10 cellular contexts compared by ENCODE assay signal in the genomic region with DNA sequence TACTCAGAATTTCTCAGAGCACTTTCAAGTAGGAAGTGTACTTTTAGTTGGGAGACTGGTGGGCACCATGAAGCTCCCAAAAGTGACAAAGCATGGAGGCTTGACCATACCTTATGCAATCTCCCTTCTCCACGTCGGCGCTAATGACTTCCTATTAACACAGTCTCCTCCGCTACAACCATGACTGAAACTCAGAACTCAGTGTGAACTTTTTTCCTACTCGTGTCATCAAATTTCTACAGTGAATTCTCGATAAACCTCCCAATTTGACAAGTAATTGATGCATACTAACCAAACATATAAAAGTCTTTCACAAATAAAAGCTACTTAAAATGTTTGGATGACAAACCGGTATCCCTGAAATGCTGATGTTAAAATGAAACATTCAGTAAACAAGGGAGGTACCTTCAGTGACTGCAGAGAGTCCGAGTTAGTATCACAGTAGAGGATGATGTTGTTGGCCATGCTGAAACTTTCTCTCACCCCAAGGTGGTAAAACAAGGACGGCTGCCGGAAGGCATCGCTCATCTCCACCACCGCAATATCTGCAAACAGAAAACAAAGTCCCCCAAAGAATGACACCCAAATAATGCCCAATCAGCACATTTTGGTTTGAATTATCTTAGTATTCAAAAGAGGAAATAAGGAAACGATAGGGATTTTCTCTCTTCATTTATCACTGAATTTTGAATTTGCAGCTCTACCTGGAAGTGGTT.
DNase-seq lines count a peak whose midpoint lies in the region; ATAC-seq, FAIRE-seq and TF ChIP-seq lines count a peak whose summit lies in the region.
"Had no signal": no experiment of that assay in that cellular context is flagged by ENCODE, and none has a peak within 500 bp of the region (broad histone marks: within the 10 kb centered on the region; RNA-seq: fewer than 3 reads in every experiment).

No MANE protein-coding gene starts in this region.

- H3K27me3 ChIP-seq in ascending aorta, result no peaks in the 10 kb centered on the region

- H3K4me1 ChIP-seq in ascending aorta, result peaks cover 8 to 28% of the 10 kb centered on the region in 2 donors

- H3K9me3 ChIP-seq in ascending aorta, result peaks cover 0 to 11% of the 10 kb centered on the region in 2 donors

- TF ChIP-seq CTCF in ascending aorta (IDR thresholded peaks at IDR 0.05), result no peak

- intact Hi-C loops in ascending aorta (cut with DNase I), result no loop called here

- DNase-seq in GM12892 (ENCODE audit: insufficient read length), result no peak
- DNase-seq in inferior parietal cortex (ENCODE audit: extremely low spot score), result no peak
- DNase-seq in NCI-H510A (lab: John Stamatoyannopoulos, UW), result no peak
- DNase-seq in ascending aorta (ENCODE audit: low spot score in 2 of 2), result no peak
- DNase-seq in cerebellum (ENCODE audit: low spot score), result no peak
- DNase-seq: NCI-H1436 had no signal

- no peak overlapping the region for H3K4me3 ChIP-seq in ascending aorta

- peak; percentile 43 for ATAC-seq in GM19455 (IDR thresholded peaks at IDR 0.05; ENCODE audit: unreplicated experiment)
- peak; percentile 34 for ATAC-seq in HG03139 (IDR thresholded peaks at IDR 0.05; ENCODE audit: unreplicated experiment)

- peak; percentile 84 for FAIRE-seq in GM12892 (lab: Jason Lieb, UNC)

- no peaks in the 10 kb centered on the region for H3K36me3 ChIP-seq in ascending aorta

- H3K27ac ChIP-seq in angular gyrus (ENCODE audit: low read depth, low read length) (peak overlapping the region; percentile 16), ascending aorta (peak overlapping the region in 1 of 2 donors; percentile 4)
- H3K27ac ChIP-seq: epithelial cell of prostate had no signal

- no peak for TF ChIP-seq POLR2A in GM12892 (IDR thresholded peaks at IDR 0.05; ENCODE audit: low read depth, low read length)
